ENCODE assay signal across 19 cellular contexts in the genomic region with DNA sequence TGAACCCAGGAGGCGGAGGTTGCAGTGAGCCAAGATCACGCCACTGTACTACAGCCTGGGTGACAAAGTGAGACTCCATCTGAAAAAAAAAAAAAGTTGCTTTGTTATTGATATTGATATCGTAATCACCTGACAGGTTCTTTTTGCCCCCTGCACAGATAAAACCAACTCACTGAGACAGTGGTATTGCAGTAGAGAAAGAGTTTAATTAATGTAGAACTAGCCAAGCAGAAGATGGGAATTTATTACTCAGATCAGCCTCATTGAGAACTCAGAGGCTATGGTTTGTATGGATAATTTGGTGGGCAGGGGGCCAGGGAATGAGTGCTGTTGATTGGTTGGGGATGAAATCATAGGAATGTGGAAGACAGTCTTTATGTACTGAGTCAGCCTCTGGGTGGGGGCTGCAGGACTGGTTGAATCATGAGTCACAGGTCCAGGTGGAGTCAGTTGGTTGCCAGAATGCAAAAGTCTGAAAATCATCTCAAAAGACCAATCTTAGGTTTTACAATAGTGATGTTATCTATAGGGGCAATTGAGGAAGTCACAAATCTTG. TPM values are rescaled to one million over a fixed set of nuclear protein-coding genes. Genes with fewer than 3 reads are reported as not detected.
A peak's percentile ranks its signal among the peaks of the same experiment; 100 is the strongest.
DNase-seq lines count a peak whose midpoint lies in the region; ATAC-seq and TF ChIP-seq lines count a peak whose summit lies in the region.
"Had no signal": no experiment of that assay in that cellular context is flagged by ENCODE, and none has a peak within 500 bp of the region (broad histone marks: within the 10 kb centered on the region; RNA-seq: fewer than 3 reads in every experiment).

No MANE protein-coding gene starts in this region.

- ATAC-seq in GM23338: no peak
- ATAC-seq: activated CD8-positive, alpha-beta T cell treated with anti-CD3 and anti-CD28 coated beads, Interleukin-2, amount 10 ng/mL, durations not matched to agents 7 days and 5 days; gastroesophageal sphincter had no signal

- peak; percentile 46 for DNase-seq in EH (ENCODE audit: low read depth)
- peak; percentile 4 for DNase-seq in MV-4-11 (lab: John Stamatoyannopoulos, UW)
- peak; percentile 15 to 98 for DNase-seq in cardiac fibroblast (ENCODE audit: low read depth in 2 of 2)
- DNase-seq in myocyte (ENCODE audit: low read depth): peak; percentile 7
- no peak for DNase-seq in stimulated activated naive CD4-positive, alpha-beta T cell (lab: John Stamatoyannopoulos, UW)
- no peak for DNase-seq in NCI-H526 treated with DMSO at 0.1 percent for 48 hours (lab: John Stamatoyannopoulos, UW)
- DNase-seq in GM23338 (ENCODE audit: low spot score): no peak
- no peak for DNase-seq in esophagus squamous epithelium (lab: John Stamatoyannopoulos, UW)
- DNase-seq: activated CD8-positive, alpha-beta T cell treated with anti-CD3 and anti-CD28 coated beads, Interleukin-2, amount 10 ng/mL, durations not matched to agents 7 days and 5 days; anterior cingulate cortex; DMS53; dorsolateral prefrontal cortex; NCI-H1105; NCI-H2227 treated with DMSO at 0.1 percent for 48 hours; ovary; SK-N-SH had no signal

- H3K9me2 ChIP-seq in GM23338 (ENCODE audit: insufficient read depth): no peaks in the 10 kb centered on the region
- H3K9me2 ChIP-seq: SK-N-SH had no signal

- peaks cover 0 to 16% (median 13%) of the 10 kb centered on the region in 3 donors for H3K9me3 ChIP-seq in esophagus squamous epithelium

- 0 out of 2 replicates have a peak, but pooled peaks cover 5% of the 10 kb centered on the region for H3K36me3 ChIP-seq in GM23338 (ENCODE audit: insufficient read depth)
- H3K36me3 ChIP-seq in esophagus squamous epithelium: no peaks in the 10 kb centered on the region
- H3K36me3 ChIP-seq: gastroesophageal sphincter, ovary had no signal

- intact Hi-C loops in esophagus squamous epithelium (cut with DNase I): no loop called here

- H3F3A ChIP-seq in GM23338 (replicated peaks; ENCODE audit: low read depth): no peaks in the 10 kb centered on the region

- no peaks in the 10 kb centered on the region for H3K27me3 ChIP-seq in GM23338 (ENCODE audit: insufficient read depth)
- H3K27me3 ChIP-seq in esophagus squamous epithelium: no peaks in the 10 kb centered on the region
- H3K27me3 ChIP-seq: dorsolateral prefrontal cortex, gastroesophageal sphincter, ovary had no signal

- TF ChIP-seq CTCF in cardiac fibroblast (IDR thresholded peaks at IDR 0.05; ENCODE audit: low read depth, low read length): no peak
- TF ChIP-seq CTCF in GM23338 (conservative IDR thresholded peaks at IDR 0.05; ENCODE audit: low read depth in 2 of 2): no peak
- TF ChIP-seq CTCF in esophagus squamous epithelium (IDR thresholded peaks at IDR 0.05): no peak

- no peak overlapping the region for H3K4me2 ChIP-seq in GM23338
- H3K4me2 ChIP-seq: SK-N-SH had no signal

- H3K27me3 Mint-ChIP-seq in GM23338 (ENCODE audit: insufficient read depth, low read depth, poor library complexity): no peaks in the 10 kb centered on the region

- no peak for TF ChIP-seq POLR2A in esophagus squamous epithelium (IDR thresholded peaks at IDR 0.05)

- no peak overlapping the region for H2AFZ ChIP-seq in GM23338

- H3K4me1 Mint-ChIP-seq in GM23338: peaks cover 2% of the 10 kb centered on the region; the same call in 1 of the 3 replicates

- H3K9me3 Mint-ChIP-seq in GM23338: peaks cover 26% of the 10 kb centered on the region

- H3K79me2 ChIP-seq in GM23338 (replicated peaks; ENCODE audit: insufficient read depth): no peaks in the 10 kb centered on the region

- no peak overlapping the region for H3K27ac Mint-ChIP-seq in GM23338
- H3K27ac Mint-ChIP-seq: activated CD8-positive, alpha-beta T cell treated with anti-CD3 and anti-CD28 coated beads, Interleukin-2, amount 10 ng/mL, durations not matched to agents 7 days and 5 days; stimulated activated naive CD8-positive, alpha-beta T cell treated with anti-CD3 and anti-CD28 coated beads, Interleukin-15, Interleukin-2, amounts not matched to agents 100 ng/mL and 50 ng/mL, for 24 hours had no signal

- H4K20me1 ChIP-seq in GM23338 (replicated peaks; ENCODE audit: insufficient read depth): no peaks in the 10 kb centered on the region

- H3K4me3 ChIP-seq in cardiac fibroblast (replicated peaks in 1 of 2; ENCODE audit: low read depth in 2 of 2, low read length in 2 of 2) (no peak overlapping the region), GM23338 (no peak overlapping the region), esophagus squamous epithelium (no peak overlapping the region)
- H3K4me3 ChIP-seq: dorsolateral prefrontal cortex, gastroesophageal sphincter, ovary had no signal

- H3K36me3 Mint-ChIP-seq in GM23338 (ENCODE audit: low read depth): peaks cover 18% of the 10 kb centered on the region

- 93 to 95% methylated on average over 3 of the region's 3 CpGs for WGBS in esophagus squamous epithelium, 2 donors

- H3K27ac ChIP-seq in GM23338 (ENCODE audit: low read depth) (no peak overlapping the region), esophagus squamous epithelium (no peak overlapping the region)
- H3K27ac ChIP-seq: dorsolateral prefrontal cortex, gastroesophageal sphincter, ovary had no signal

- H3K4me3 Mint-ChIP-seq in GM23338: no peak overlapping the region
- H3K4me3 Mint-ChIP-seq: activated CD8-positive, alpha-beta T cell treated with anti-CD3 and anti-CD28 coated beads, Interleukin-2, amount 10 ng/mL, durations not matched to agents 7 days and 5 days; stimulated activated naive CD8-positive, alpha-beta T cell treated with anti-CD3 and anti-CD28 coated beads, Interleukin-15, Interleukin-2, amounts not matched to agents 100 ng/mL and 50 ng/mL, for 24 hours had no signal

- H3K4me1 ChIP-seq in GM23338 (ENCODE audit: insufficient read depth) (no peaks in the 10 kb centered on the region), esophagus squamous epithelium (no peaks in the 10 kb centered on the region)
- H3K4me1 ChIP-seq: gastroesophageal sphincter had no signal

TF ChIP-seq in GM23338, 12 proteins besides CTCF, POLR2A, EP300 and RAD21 (continues in another document):
- no peak for TF ChIP-seq CREB1 (CRISPR knock-in tag; IDR thresholded peaks at IDR 0.05; ENCODE audit: low read depth)
- TF ChIP-seq, protein P1, sequence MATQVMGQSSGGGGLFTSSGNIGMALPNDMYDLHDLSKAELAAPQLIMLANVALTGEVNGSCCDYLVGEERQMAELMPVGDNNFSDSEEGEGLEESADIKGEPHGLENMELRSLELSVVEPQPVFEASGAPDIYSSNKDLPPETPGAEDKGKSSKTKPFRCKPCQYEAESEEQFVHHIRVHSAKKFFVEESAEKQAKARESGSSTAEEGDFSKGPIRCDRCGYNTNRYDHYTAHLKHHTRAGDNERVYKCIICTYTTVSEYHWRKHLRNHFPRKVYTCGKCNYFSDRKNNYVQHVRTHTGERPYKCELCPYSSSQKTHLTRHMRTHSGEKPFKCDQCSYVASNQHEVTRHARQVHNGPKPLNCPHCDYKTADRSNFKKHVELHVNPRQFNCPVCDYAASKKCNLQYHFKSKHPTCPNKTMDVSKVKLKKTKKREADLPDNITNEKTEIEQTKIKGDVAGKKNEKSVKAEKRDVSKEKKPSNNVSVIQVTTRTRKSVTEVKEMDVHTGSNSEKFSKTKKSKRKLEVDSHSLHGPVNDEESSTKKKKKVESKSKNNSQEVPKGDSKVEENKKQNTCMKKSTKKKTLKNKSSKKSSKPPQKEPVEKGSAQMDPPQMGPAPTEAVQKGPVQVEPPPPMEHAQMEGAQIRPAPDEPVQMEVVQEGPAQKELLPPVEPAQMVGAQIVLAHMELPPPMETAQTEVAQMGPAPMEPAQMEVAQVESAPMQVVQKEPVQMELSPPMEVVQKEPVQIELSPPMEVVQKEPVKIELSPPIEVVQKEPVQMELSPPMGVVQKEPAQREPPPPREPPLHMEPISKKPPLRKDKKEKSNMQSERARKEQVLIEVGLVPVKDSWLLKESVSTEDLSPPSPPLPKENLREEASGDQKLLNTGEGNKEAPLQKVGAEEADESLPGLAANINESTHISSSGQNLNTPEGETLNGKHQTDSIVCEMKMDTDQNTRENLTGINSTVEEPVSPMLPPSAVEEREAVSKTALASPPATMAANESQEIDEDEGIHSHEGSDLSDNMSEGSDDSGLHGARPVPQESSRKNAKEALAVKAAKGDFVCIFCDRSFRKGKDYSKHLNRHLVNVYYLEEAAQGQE (IDR thresholded peaks at IDR 0.05; ENCODE audit: unreplicated experiment): no peak
- TF ChIP-seq POLR2AphosphoS5 (IDR thresholded peaks at IDR 0.05; ENCODE audit: low read depth): no peak
- no peak for TF ChIP-seq NANOG (IDR thresholded peaks at IDR 0.05; ENCODE audit: borderline replicate concordance)
- no peak for TF ChIP-seq STAT1 (IDR thresholded peaks at IDR 0.05; ENCODE audit: unreplicated experiment)

RNA-seq across cellular contexts. Expression of gene MEGF10, which starts 35.8 kb away (rescaled TPM):
- 193 and 196 TPM in 2 replicates for total RNA-seq in myocyte
- polyA plus RNA-seq in myocyte (2012): 36.8 TPM
- total RNA-seq in GM23338 (2014; rRNA removed; shearing (Covaris generic)): 28.3 and 45.1 TPM in 2 replicates
- polyA plus RNA-seq in GM23338 (2016; fragmentation: Nextera tagmentation; extraction: Ambion mirVana): 3.7 and 4.5 TPM in 2 replicates
- total RNA-seq in esophagus squamous epithelium: 1 to 10 TPM in 1 of 4 donors, not detected in 3; 1.1 TPM
- total RNA-seq: activated CD8-positive, alpha-beta T cell treated with anti-CD3 and anti-CD28 coated beads, Interleukin-2, amount 10 ng/mL, durations not matched to agents 7 days and 5 days had no signal
- polyA plus RNA-seq: BJ had no signal

Comparison
In these comparisons a context has a peak if more than half of its experiments do, and no peak if none do; other contexts are left out.
1. DNase-seq: peak in EH (single experiment), MV-4-11 (single experiment), cardiac fibroblast (2 of 2) and myocyte (single experiment); none in stimulated activated naive CD4-positive, alpha-beta T cell (0 of 6), NCI-H526 treated with DMSO at 0.1 percent for 48 hours (single experiment), GM23338 (single experiment) and esophagus squamous epithelium (single experiment).
2. RNA of gene MEGF10, which starts 35.8 kb away (total RNA-seq): 193 to 196 TPM in myocyte and 28.3 to 45.1 TPM in GM23338; 1.1 TPM in esophagus squamous epithelium; every median in the first group is over 10 times any median in the second.